8 cellular contexts compared by ENCODE assay signal in genomic region chr2:74958277-74959105, GRCh38. TPM values are rescaled to one million over a fixed set of nuclear protein-coding genes. Genes with fewer than 3 reads are reported as not detected.
DNase-seq lines count a peak whose midpoint lies in the region; ATAC-seq and TF ChIP-seq lines count a peak whose summit lies in the region.

Gene POLE4, plus strand, starts transcription at chr2:74958643. Its CDS starts 37 bp downstream, at chr2:74958680.

- ATAC-seq in GM21447 (IDR thresholded peaks at IDR 0.05; ENCODE audit: unreplicated experiment), result peak; percentile 91

- DNase-seq in D341Med (ENCODE audit: low spot score) (peak; percentile 95), endothelial cell (ENCODE audit: low spot score) (peak; percentile 84), mesothelial cell of epicardium (ENCODE audit: low spot score in 2 of 2, unreplicated experiment in 2 of 2) (peak; percentile 76 to 84)
- peak; percentile 93 for DNase-seq in activated CD8-positive, alpha-beta memory T cell treated with anti-CD3 and anti-CD28 coated beads, Interleukin-2, amount 50 U/mL, for 4 hours
- DNase-seq in stimulated activated CD8-positive, alpha-beta memory T cell treated with anti-CD3 and anti-CD28 coated beads, Interleukin-15, amount 100 ng/mL, for 4 hours (ENCODE audit: low read depth in 2 of 2), result peak; percentile 84 to 89

- H3K4me3 Mint-ChIP-seq in endothelial cell (ENCODE audit: unreplicated experiment) (peak within 1 kb of the TSS; percentile 59), mesothelial cell of epicardium (peak within 1 kb of the TSS; percentile 70)

- H3K9ac ChIP-seq in HUES6 (ENCODE audit: low read length), result peak within 1 kb of the TSS; percentile 97
- H3K9ac ChIP-seq in OCI-LY1 (ENCODE audit: low read length), result peak within 1 kb of the TSS; percentile 89

- peak within 1 kb of the TSS; percentile 87 for H3K4me3 ChIP-seq in HUES6 (ENCODE audit: low read depth, low read length)
- H3K4me3 ChIP-seq in OCI-LY1 (ENCODE audit: low read depth, low read length, poor library complexity, severe bottlenecking), result peak within 1 kb of the TSS; percentile 83

- peak within 1 kb of the TSS; percentile 86 for H2AFZ ChIP-seq in OCI-LY1 (ENCODE audit: low read length)

- H3K27me3 ChIP-seq in HUES6 (ENCODE audit: control insufficient read depth, insufficient read depth, low read length), result peaks cover 16% of the 10 kb centered on the region
- no peaks in the 10 kb centered on the region for H3K27me3 ChIP-seq in OCI-LY1 (ENCODE audit: insufficient read depth, low read length)

- peak within 1 kb of the TSS; percentile 92 for H3K4me2 ChIP-seq in OCI-LY1 (ENCODE audit: low read length)

- H3K79me2 ChIP-seq in OCI-LY1 (ENCODE audit: insufficient read depth, low read length), result no peaks in the 10 kb centered on the region

- H3K27ac Mint-ChIP-seq in endothelial cell (ENCODE audit: unreplicated experiment), result no peak within 1 kb of the TSS
- peak within 1 kb of the TSS; percentile 70 for H3K27ac Mint-ChIP-seq in mesothelial cell of epicardium

- TF ChIP-seq CTCF in OCI-LY1 (IDR thresholded peaks at IDR 0.05; ENCODE audit: low read length) (no peak), endothelial cell (IDR thresholded peaks at IDR 0.05; ENCODE audit: unreplicated experiment) (no peak), mesothelial cell of epicardium (IDR thresholded peaks at IDR 0.05; ENCODE audit: unreplicated experiment) (no peak)

- H3K9me3 ChIP-seq in HUES6 (ENCODE audit: control insufficient read depth, insufficient read depth, low read depth, low read length) (peaks cover 13% of the 10 kb centered on the region; the same call in 1 of the 2 replicates), OCI-LY1 (ENCODE audit: low read length) (no peaks in the 10 kb centered on the region)

- H3F3A ChIP-seq in OCI-LY1 (ENCODE audit: insufficient read depth, low read length), result no peaks in the 10 kb centered on the region; the same call in 1 of the 2 replicates

- no peaks in the 10 kb centered on the region for H3K4me1 ChIP-seq in HUES6 (ENCODE audit: control insufficient read depth, insufficient read depth, low read length)
- peaks cover 24% of the 10 kb centered on the region for H3K4me1 ChIP-seq in OCI-LY1 (ENCODE audit: insufficient read depth, low read length, severe bottlenecking)

- no peaks in the 10 kb centered on the region for H4K20me1 ChIP-seq in OCI-LY1 (ENCODE audit: insufficient read depth, low read length)

- H3K9me2 ChIP-seq in OCI-LY1 (ENCODE audit: low read depth, low read length), result no peaks in the 10 kb centered on the region

- H3K36me3 ChIP-seq in HUES6 (ENCODE audit: control insufficient read depth, insufficient read depth, low read length), result peaks cover 9% of the 10 kb centered on the region; the same call in 1 of the 2 replicates
- peaks cover 32% of the 10 kb centered on the region for H3K36me3 ChIP-seq in OCI-LY1 (ENCODE audit: insufficient read depth, low read length)

- no peaks in the 10 kb centered on the region for H3K4me1 Mint-ChIP-seq in endothelial cell (ENCODE audit: unreplicated experiment)
- H3K4me1 Mint-ChIP-seq in mesothelial cell of epicardium, result peaks cover 4% of the 10 kb centered on the region

- H3K27me3 Mint-ChIP-seq in endothelial cell (ENCODE audit: unreplicated experiment), result peaks cover 1% of the 10 kb centered on the region
- no peaks in the 10 kb centered on the region for H3K27me3 Mint-ChIP-seq in mesothelial cell of epicardium (ENCODE audit: low read depth)

- H3K27ac ChIP-seq in HUES6 (ENCODE audit: low read depth, low read length) (peak within 1 kb of the TSS; percentile 89), OCI-LY1 (ENCODE audit: low read depth, low read length, poor library complexity, severe bottlenecking) (peak within 1 kb of the TSS; percentile 76)

- H3K36me3 Mint-ChIP-seq in endothelial cell (ENCODE audit: low read depth, unreplicated experiment) (no peaks in the 10 kb centered on the region), mesothelial cell of epicardium (peaks cover 46% of the 10 kb centered on the region)

- H3K9me3 Mint-ChIP-seq in endothelial cell (ENCODE audit: unreplicated experiment) (no peaks in the 10 kb centered on the region), mesothelial cell of epicardium (peaks cover 33% of the 10 kb centered on the region)

RNA-seq across cellular contexts. Expression of gene POLE4, which starts in this region (rescaled TPM):
- total RNA-seq in endothelial cell (ENCODE audit: unreplicated experiment) (23.2 TPM), mesothelial cell of epicardium (32.1 to 37.3 TPM (median 33.9 TPM) in 3 replicates)

Comparison
In these comparisons a context has a peak if more than half of its experiments do, and no peak if none do; other contexts are left out.
1. Peak in every context shown above with its lines: DNase-seq, ATAC-seq, H3K4me3 ChIP-seq and H3K27ac ChIP-seq.